8 cellular contexts compared by ENCODE assay signal in genomic region chrX:150772150-150772970, GRCh38.
DNase-seq lines count a peak whose midpoint lies in the region; ATAC-seq and TF ChIP-seq lines count a peak whose summit lies in the region.

No MANE protein-coding gene starts in this region.

- H3K36me3 ChIP-seq in cardiac muscle cell, result no peaks in the 10 kb centered on the region

- no peaks in the 10 kb centered on the region for H3K4me1 ChIP-seq in cardiac muscle cell (ENCODE audit: low read depth)

- peak; percentile 87 for DNase-seq in DMS53 (lab: John Stamatoyannopoulos, UW)
- DNase-seq in M059J (ENCODE audit: low read depth), result peak; percentile 67
- peak; percentile 77 for DNase-seq in SK-MEL-5 (ENCODE audit: low read depth, low spot score)
- DNase-seq in activated naive CD4-positive, alpha-beta T cell treated with anti-CD3 and anti-CD28 coated beads, Interleukin-2, amount 50 U/mL, for 16 hours, result peak; percentile 74
- DNase-seq in cardiac muscle cell (ENCODE audit: low read depth in 1 of 2, low spot score in 1 of 2), result peak; percentile 72 to 74
- peak; percentile 57 for DNase-seq in putamen (ENCODE audit: low spot score)
- DNase-seq in dedifferentiated amniotic fluid mesenchymal stem cell (ENCODE audit: extremely low spot score), result no peak

- H3K27ac ChIP-seq in cardiac muscle cell, result no peak overlapping the region

- in situ Hi-C loops in SK-MEL-5 (cut with HindIII; ENCODE audit: low pct_unique_long_range_greater_than_20kb, low sequenced_read_pairs), result no loop called here

- no peak overlapping the region for H3K4me3 ChIP-seq in cardiac muscle cell

- TF ChIP-seq CTCF in cardiac muscle cell (IDR thresholded peaks at IDR 0.05; ENCODE audit: low read depth, low read length), result peak; percentile 79

- ATAC-seq in GM21576 (IDR thresholded peaks at IDR 0.05; ENCODE audit: unreplicated experiment), result peak; percentile 81

- no peaks in the 10 kb centered on the region for H3K9me3 ChIP-seq in cardiac muscle cell (ENCODE audit: low read depth)

- H3K27me3 ChIP-seq in cardiac muscle cell, result no peaks in the 10 kb centered on the region
